Comparison of ENCODE assay signal across 1 cellular context in the genomic region with DNA sequence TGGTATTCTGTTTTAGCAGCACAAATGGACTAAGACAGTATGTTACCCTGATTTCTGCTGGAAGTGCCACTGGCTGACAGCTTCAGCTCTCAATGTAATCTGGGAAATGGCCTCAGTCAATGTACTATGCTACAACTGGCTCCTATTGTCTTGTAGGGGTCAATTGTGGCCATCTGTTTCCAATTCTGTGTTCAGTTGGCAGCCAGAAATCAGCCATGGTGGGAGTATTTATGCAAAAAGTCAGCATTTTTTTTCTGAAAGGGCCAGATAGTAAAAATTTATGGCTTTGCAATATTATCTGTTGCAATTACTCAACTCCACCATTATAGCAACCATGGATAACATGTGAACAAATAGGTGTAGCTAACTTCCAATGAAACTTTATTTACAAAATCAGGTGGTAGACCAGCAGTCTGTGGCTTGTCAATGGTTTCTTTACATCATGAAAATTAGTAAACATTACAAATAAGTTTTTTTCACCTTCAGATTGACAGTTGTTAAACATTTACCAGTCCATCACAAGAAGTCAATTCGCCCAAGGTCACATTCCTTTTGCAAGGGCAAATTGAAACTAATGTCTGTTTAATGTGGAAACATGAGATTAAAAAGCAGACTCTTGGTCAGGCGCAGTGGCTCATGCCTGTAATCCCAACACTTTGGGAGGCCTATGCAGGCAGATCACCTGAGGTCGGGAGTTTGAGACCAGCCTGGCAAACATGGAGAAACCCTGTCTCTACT.
TF ChIP-seq lines count a peak whose summit lies in the region.

No MANE protein-coding gene starts in this region.

TF ChIP-seq in HepG2, 621 proteins besides CTCF, POLR2A, EP300 and RAD21 (continued from another document and continues in another):
- TF ChIP-seq KAT2B (IDR thresholded peaks at IDR 0.05; ENCODE audit: borderline replicate concordance, low read depth, low read length) (no peak), EHMT2 (IDR thresholded peaks at IDR 0.05; ENCODE audit: borderline replicate concordance, low read depth, low read length) (peak; percentile 51; the same call in 1 of the 2 replicates), MBD4 (IDR thresholded peaks at IDR 0.05; ENCODE audit: borderline replicate concordance, low read length) (no peak), NONO (IDR thresholded peaks at IDR 0.05) (no peak), NONO (CRISPR knock-in tag; conservative IDR thresholded peaks at IDR 0.05) (peak; percentile 57; the same call in 1 of the 2 replicates), ZNF891 (CRISPR knock-in tag; IDR thresholded peaks at IDR 0.05) (no peak), IRX3 (CRISPR knock-in tag; IDR thresholded peaks at IDR 0.05; ENCODE audit: borderline replicate concordance, low read depth) (no peak), ZNF670 (CRISPR knock-in tag; IDR thresholded peaks at IDR 0.05; ENCODE audit: borderline replicate concordance) (no peak), ZNF510 (CRISPR knock-in tag; IDR thresholded peaks at IDR 0.05; ENCODE audit: low read depth) (0 out of 2 replicates have a peak, but pooled peaks have one; percentile 60), JARID2 (CRISPR knock-in tag; IDR thresholded peaks at IDR 0.05; ENCODE audit: insufficient replicate concordance) (no peak), ZNF24 (IDR thresholded peaks at IDR 0.05) (no peak), RARA (CRISPR knock-in tag; IDR thresholded peaks at IDR 0.05) (peak; percentile 58), ZMYM2 (CRISPR knock-in tag; IDR thresholded peaks at IDR 0.05) (peak; percentile 98), RXRA (CRISPR knock-in tag; IDR thresholded peaks at IDR 0.05) (peak; percentile 37; the same call in 1 of the 2 replicates), NFE2L2 (IDR thresholded peaks at IDR 0.05; ENCODE audit: low read length) (no peak), GABPB1 (CRISPR knock-in tag; IDR thresholded peaks at IDR 0.05) (no peak), RBAK (CRISPR knock-in tag; IDR thresholded peaks at IDR 0.05) (no peak), RCOR2 (CRISPR knock-in tag; IDR thresholded peaks at IDR 0.05) (peak; percentile 71), GTF2F1 (IDR thresholded peaks at IDR 0.05; ENCODE audit: low read length) (no peak), ZNF33B (CRISPR knock-in tag; IDR thresholded peaks at IDR 0.05) (0 out of 2 replicates have a peak, but pooled peaks have one; percentile 45), CBFB (CRISPR knock-in tag; IDR thresholded peaks at IDR 0.05) (0 out of 2 replicates have a peak, but pooled peaks have one; percentile 26), NFYB (CRISPR knock-in tag; IDR thresholded peaks at IDR 0.05) (no peak), MZF1 (CRISPR knock-in tag; IDR thresholded peaks at IDR 0.05; ENCODE audit: borderline replicate concordance) (no peak), DNMT1 (CRISPR knock-in tag; IDR thresholded peaks at IDR 0.05) (no peak), SIX1 (CRISPR knock-in tag; IDR thresholded peaks at IDR 0.05; ENCODE audit: borderline replicate concordance) (peak; percentile 62; the same call in 1 of the 2 replicates), KDM3A (CRISPR knock-in tag; IDR thresholded peaks at IDR 0.05; ENCODE audit: low read depth) (no peak), MAZ (IDR thresholded peaks at IDR 0.05; ENCODE audit: borderline replicate concordance, low read depth, low read length) (no peak), MAZ (CRISPR knock-in tag; IDR thresholded peaks at IDR 0.05; ENCODE audit: low read depth) (no peak), KLF6 (CRISPR knock-in tag; IDR thresholded peaks at IDR 0.05) (no peak), ZNF253 (CRISPR knock-in tag; IDR thresholded peaks at IDR 0.05; ENCODE audit: borderline replicate concordance) (no peak)
- TF ChIP-seq, protein P1, sequence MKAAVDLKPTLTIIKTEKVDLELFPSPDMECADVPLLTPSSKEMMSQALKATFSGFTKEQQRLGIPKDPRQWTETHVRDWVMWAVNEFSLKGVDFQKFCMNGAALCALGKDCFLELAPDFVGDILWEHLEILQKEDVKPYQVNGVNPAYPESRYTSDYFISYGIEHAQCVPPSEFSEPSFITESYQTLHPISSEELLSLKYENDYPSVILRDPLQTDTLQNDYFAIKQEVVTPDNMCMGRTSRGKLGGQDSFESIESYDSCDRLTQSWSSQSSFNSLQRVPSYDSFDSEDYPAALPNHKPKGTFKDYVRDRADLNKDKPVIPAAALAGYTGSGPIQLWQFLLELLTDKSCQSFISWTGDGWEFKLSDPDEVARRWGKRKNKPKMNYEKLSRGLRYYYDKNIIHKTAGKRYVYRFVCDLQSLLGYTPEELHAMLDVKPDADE (CRISPR knock-in tag; IDR thresholded peaks at IDR 0.05): no peak
- TF ChIP-seq, protein P2, sequence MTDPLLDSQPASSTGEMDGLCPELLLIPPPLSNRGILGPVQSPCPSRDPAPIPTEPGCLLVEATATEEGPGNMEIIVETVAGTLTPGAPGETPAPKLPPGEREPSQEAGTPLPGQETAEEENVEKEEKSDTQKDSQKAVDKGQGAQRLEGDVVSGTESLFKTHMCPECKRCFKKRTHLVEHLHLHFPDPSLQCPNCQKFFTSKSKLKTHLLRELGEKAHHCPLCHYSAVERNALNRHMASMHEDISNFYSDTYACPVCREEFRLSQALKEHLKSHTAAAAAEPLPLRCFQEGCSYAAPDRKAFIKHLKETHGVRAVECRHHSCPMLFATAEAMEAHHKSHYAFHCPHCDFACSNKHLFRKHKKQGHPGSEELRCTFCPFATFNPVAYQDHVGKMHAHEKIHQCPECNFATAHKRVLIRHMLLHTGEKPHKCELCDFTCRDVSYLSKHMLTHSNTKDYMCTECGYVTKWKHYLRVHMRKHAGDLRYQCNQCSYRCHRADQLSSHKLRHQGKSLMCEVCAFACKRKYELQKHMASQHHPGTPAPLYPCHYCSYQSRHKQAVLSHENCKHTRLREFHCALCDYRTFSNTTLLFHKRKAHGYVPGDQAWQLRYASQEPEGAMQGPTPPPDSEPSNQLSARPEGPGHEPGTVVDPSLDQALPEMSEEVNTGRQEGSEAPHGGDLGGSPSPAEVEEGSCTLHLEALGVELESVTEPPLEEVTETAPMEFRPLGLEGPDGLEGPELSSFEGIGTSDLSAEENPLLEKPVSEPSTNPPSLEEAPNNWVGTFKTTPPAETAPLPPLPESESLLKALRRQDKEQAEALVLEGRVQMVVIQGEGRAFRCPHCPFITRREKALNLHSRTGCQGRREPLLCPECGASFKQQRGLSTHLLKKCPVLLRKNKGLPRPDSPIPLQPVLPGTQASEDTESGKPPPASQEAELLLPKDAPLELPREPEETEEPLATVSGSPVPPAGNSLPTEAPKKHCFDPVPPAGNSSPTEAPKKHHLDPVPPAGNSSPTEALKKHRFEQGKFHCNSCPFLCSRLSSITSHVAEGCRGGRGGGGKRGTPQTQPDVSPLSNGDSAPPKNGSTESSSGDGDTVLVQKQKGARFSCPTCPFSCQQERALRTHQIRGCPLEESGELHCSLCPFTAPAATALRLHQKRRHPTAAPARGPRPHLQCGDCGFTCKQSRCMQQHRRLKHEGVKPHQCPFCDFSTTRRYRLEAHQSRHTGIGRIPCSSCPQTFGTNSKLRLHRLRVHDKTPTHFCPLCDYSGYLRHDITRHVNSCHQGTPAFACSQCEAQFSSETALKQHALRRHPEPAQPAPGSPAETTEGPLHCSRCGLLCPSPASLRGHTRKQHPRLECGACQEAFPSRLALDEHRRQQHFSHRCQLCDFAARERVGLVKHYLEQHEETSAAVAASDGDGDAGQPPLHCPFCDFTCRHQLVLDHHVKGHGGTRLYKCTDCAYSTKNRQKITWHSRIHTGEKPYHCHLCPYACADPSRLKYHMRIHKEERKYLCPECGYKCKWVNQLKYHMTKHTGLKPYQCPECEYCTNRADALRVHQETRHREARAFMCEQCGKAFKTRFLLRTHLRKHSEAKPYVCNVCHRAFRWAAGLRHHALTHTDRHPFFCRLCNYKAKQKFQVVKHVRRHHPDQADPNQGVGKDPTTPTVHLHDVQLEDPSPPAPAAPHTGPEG (CRISPR knock-in tag; IDR thresholded peaks at IDR 0.05): no peak
- TF ChIP-seq, protein P3, sequence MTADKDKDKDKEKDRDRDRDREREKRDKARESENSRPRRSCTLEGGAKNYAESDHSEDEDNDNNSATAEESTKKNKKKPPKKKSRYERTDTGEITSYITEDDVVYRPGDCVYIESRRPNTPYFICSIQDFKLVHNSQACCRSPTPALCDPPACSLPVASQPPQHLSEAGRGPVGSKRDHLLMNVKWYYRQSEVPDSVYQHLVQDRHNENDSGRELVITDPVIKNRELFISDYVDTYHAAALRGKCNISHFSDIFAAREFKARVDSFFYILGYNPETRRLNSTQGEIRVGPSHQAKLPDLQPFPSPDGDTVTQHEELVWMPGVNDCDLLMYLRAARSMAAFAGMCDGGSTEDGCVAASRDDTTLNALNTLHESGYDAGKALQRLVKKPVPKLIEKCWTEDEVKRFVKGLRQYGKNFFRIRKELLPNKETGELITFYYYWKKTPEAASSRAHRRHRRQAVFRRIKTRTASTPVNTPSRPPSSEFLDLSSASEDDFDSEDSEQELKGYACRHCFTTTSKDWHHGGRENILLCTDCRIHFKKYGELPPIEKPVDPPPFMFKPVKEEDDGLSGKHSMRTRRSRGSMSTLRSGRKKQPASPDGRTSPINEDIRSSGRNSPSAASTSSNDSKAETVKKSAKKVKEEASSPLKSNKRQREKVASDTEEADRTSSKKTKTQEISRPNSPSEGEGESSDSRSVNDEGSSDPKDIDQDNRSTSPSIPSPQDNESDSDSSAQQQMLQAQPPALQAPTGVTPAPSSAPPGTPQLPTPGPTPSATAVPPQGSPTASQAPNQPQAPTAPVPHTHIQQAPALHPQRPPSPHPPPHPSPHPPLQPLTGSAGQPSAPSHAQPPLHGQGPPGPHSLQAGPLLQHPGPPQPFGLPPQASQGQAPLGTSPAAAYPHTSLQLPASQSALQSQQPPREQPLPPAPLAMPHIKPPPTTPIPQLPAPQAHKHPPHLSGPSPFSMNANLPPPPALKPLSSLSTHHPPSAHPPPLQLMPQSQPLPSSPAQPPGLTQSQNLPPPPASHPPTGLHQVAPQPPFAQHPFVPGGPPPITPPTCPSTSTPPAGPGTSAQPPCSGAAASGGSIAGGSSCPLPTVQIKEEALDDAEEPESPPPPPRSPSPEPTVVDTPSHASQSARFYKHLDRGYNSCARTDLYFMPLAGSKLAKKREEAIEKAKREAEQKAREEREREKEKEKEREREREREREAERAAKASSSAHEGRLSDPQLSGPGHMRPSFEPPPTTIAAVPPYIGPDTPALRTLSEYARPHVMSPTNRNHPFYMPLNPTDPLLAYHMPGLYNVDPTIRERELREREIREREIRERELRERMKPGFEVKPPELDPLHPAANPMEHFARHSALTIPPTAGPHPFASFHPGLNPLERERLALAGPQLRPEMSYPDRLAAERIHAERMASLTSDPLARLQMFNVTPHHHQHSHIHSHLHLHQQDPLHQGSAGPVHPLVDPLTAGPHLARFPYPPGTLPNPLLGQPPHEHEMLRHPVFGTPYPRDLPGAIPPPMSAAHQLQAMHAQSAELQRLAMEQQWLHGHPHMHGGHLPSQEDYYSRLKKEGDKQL (CRISPR knock-in tag; IDR thresholded peaks at IDR 0.05; ENCODE audit: low read depth): no peak
- TF ChIP-seq, protein P4, sequence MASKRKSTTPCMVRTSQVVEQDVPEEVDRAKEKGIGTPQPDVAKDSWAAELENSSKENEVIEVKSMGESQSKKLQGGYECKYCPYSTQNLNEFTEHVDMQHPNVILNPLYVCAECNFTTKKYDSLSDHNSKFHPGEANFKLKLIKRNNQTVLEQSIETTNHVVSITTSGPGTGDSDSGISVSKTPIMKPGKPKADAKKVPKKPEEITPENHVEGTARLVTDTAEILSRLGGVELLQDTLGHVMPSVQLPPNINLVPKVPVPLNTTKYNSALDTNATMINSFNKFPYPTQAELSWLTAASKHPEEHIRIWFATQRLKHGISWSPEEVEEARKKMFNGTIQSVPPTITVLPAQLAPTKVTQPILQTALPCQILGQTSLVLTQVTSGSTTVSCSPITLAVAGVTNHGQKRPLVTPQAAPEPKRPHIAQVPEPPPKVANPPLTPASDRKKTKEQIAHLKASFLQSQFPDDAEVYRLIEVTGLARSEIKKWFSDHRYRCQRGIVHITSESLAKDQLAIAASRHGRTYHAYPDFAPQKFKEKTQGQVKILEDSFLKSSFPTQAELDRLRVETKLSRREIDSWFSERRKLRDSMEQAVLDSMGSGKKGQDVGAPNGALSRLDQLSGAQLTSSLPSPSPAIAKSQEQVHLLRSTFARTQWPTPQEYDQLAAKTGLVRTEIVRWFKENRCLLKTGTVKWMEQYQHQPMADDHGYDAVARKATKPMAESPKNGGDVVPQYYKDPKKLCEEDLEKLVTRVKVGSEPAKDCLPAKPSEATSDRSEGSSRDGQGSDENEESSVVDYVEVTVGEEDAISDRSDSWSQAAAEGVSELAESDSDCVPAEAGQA (IDR thresholded peaks at IDR 0.05; ENCODE audit: low read depth): no peak
- TF ChIP-seq, protein P4 (CRISPR knock-in tag; IDR thresholded peaks at IDR 0.05; ENCODE audit: borderline replicate concordance): no peak
- TF ChIP-seq, protein P5, sequence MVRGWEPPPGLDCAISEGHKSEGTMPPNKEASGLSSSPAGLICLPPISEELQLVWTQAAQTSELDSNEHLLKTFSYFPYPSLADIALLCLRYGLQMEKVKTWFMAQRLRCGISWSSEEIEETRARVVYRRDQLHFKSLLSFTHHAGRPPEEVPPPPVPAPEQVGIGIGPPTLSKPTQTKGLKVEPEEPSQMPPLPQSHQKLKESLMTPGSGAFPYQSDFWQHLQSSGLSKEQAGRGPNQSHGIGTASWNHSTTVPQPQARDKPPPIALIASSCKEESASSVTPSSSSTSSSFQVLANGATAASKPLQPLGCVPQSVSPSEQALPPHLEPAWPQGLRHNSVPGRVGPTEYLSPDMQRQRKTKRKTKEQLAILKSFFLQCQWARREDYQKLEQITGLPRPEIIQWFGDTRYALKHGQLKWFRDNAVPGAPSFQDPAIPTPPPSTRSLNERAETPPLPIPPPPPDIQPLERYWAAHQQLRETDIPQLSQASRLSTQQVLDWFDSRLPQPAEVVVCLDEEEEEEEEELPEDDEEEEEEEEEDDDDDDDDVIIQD (CRISPR knock-in tag; IDR thresholded peaks at IDR 0.05; ENCODE audit: low read depth): peak; percentile 61; the same call in 1 of the 2 replicates
